ENCODE assay signal across 23 cellular contexts in genomic region chr12:27008070-27008469, GRCh38.
"Had no signal": no experiment of that assay in that cellular context is flagged by ENCODE, and none has a peak within 500 bp of the region (broad histone marks: within the 10 kb centered on the region; RNA-seq: fewer than 3 reads in every experiment).

No MANE protein-coding gene starts in this region.

- H3K27ac Mint-ChIP-seq: activated naive CD4-positive, alpha-beta T cell treated with anti-CD3 and anti-CD28 coated beads for 36 hours; activated naive CD8-positive, alpha-beta T cell treated with anti-CD3 and anti-CD28 coated beads, Interleukin-2, amount 10 ng/mL, durations not matched to agents 7 days and 5 days; natural killer cell treated with Interleukin-12 subunit alpha and Interleukin-12 subunit beta and Interleukin-15 and Interleukin-18, amount 100 ng/mL, for 72 hours; type B pancreatic cell had no signal

- H3K27ac ChIP-seq: breast epithelium, colonic mucosa, dorsolateral prefrontal cortex, esophagus muscularis mucosa, gastrocnemius medialis, left lung, ovary, prostate gland, testis had no signal

- H3K4me3 ChIP-seq: breast epithelium, colonic mucosa, dorsolateral prefrontal cortex, esophagus muscularis mucosa, gastrocnemius medialis, left lung, lung, ovary, prostate gland, testis had no signal

- DNase-seq: activated CD4-positive, alpha-beta T cell treated with anti-CD3 and anti-CD28 coated beads, Interleukin-2, amount 50 U/mL, for 4 hours; activated naive CD4-positive, alpha-beta T cell treated with anti-CD3 and anti-CD28 coated beads for 36 hours; activated naive CD8-positive, alpha-beta T cell treated with anti-CD3 and anti-CD28 coated beads, Interleukin-2, amount 10 ng/mL, durations not matched to agents 7 days and 5 days; activated T-cell treated with anti-CD3 and anti-CD28 coated beads, Interleukin-2, amount 50 U/mL, for 48 hours; amniotic stem cell; colonic mucosa; dorsolateral prefrontal cortex; gastrocnemius medialis; hippocampal formation; kidney glomerular epithelial cell; left lung; ovary; stimulated activated CD4-positive, alpha-beta T cell treated with anti-CD3 and anti-CD28 coated beads, Interleukin-2, amount 100 ng/mL, for 48 hours; stimulated activated CD8-positive, alpha-beta memory T cell treated with anti-CD3 and anti-CD28 coated beads, Interleukin-4, amount 100 ng/mL, for 48 hours; stimulated activated naive CD4-positive, alpha-beta T cell; testis had no signal

- H3K27me3 Mint-ChIP-seq: activated naive CD8-positive, alpha-beta T cell treated with anti-CD3 and anti-CD28 coated beads, Interleukin-2, amount 10 ng/mL, durations not matched to agents 7 days and 5 days; central memory CD8-positive, alpha-beta T cell; natural killer cell treated with Interleukin-12 subunit alpha and Interleukin-12 subunit beta and Interleukin-15 and Interleukin-18, amount 100 ng/mL, for 72 hours; type B pancreatic cell had no signal

- H3K4me3 Mint-ChIP-seq: activated naive CD4-positive, alpha-beta T cell treated with anti-CD3 and anti-CD28 coated beads for 36 hours; activated naive CD8-positive, alpha-beta T cell treated with anti-CD3 and anti-CD28 coated beads, Interleukin-2, amount 10 ng/mL, durations not matched to agents 7 days and 5 days; central memory CD8-positive, alpha-beta T cell; natural killer cell treated with Interleukin-12 subunit alpha and Interleukin-12 subunit beta and Interleukin-15 and Interleukin-18, amount 100 ng/mL, for 72 hours; type B pancreatic cell had no signal

- H3K36me3 Mint-ChIP-seq: natural killer cell treated with Interleukin-12 subunit alpha and Interleukin-12 subunit beta and Interleukin-15 and Interleukin-18, amount 100 ng/mL, for 72 hours had no signal

- H3K4me1 ChIP-seq: colonic mucosa, prostate gland had no signal

- H3K9me3 ChIP-seq: breast epithelium, colonic mucosa, esophagus muscularis mucosa, gastrocnemius medialis, left lung, ovary, prostate gland, testis had no signal

- ATAC-seq: gastrocnemius medialis; left lung; natural killer cell treated with Interleukin-12 subunit alpha and Interleukin-12 subunit beta and Interleukin-15 and Interleukin-18, amount 100 ng/mL, for 72 hours had no signal

- H3K36me3 ChIP-seq: breast epithelium, colonic mucosa, esophagus muscularis mucosa, gastrocnemius medialis, left lung, ovary, prostate gland had no signal

- H3K9me3 Mint-ChIP-seq: activated naive CD4-positive, alpha-beta T cell treated with anti-CD3 and anti-CD28 coated beads for 36 hours; activated naive CD8-positive, alpha-beta T cell treated with anti-CD3 and anti-CD28 coated beads, Interleukin-2, amount 10 ng/mL, durations not matched to agents 7 days and 5 days; central memory CD8-positive, alpha-beta T cell; natural killer cell treated with Interleukin-12 subunit alpha and Interleukin-12 subunit beta and Interleukin-15 and Interleukin-18, amount 100 ng/mL, for 72 hours; type B pancreatic cell had no signal

- H3K27me3 ChIP-seq: breast epithelium, colonic mucosa, dorsolateral prefrontal cortex, esophagus muscularis mucosa, gastrocnemius medialis, left lung, ovary, testis had no signal
